Comparison of ENCODE assay signal across 19 cellular contexts in the genomic region with DNA sequence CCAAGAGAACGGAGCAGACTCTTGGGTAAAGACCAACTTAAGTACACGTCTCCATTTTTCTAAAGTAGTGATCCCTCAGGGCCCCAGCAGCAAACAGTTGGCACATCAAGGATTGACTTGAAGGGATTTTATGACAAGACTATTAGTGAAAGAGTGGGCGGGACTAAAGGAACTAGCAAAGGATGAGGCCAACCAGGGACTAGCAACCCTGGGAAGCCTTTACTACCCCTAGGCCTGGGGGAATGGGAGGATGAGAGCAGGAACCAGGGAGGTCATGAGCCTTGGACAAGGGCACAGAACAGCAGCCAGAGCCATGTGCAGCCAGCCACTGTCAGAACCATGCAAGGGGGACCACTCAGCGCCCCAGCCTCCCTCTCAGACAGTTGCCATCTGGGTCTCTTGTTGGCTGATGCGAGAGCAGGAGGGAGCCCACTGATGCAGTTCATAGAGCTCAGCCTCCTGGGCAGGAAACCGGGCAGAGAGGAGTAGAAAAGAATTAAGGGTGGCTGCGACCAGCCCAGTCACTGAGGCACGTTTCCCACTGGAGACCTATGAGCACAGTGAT. TPM values are rescaled to one million over a fixed set of nuclear protein-coding genes. Genes with fewer than 3 reads are reported as not detected.
DNase-seq lines count a peak whose midpoint lies in the region; ATAC-seq and TF ChIP-seq lines count a peak whose summit lies in the region.
"Had no signal": no experiment of that assay in that cellular context is flagged by ENCODE, and none has a peak within 500 bp of the region (broad histone marks: within the 10 kb centered on the region; RNA-seq: fewer than 3 reads in every experiment).

No MANE protein-coding gene starts in this region.

- peaks cover 12 to 26% of the 10 kb centered on the region in 2 donors for H3K27me3 Mint-ChIP-seq in natural killer cell (ENCODE audit: low read depth in 2 of 2)
- H3K27me3 Mint-ChIP-seq: activated T-helper 17 cell treated with anti-CD3 and anti-CD28 coated beads, Interleukin-2, amount 50 U/mL, for 72 hours had no signal

- DNase-seq in left ventricle myocardium inferior = no peak
- no peak for DNase-seq in Right ventricle myocardium inferior (ENCODE audit: missing footprints)
- DNase-seq in esophagus squamous epithelium (lab: John Stamatoyannopoulos, UW) = no peak
- no peak for DNase-seq in osteoblast (ENCODE audit: insufficient read length, low spot score, missing footprints)
- no peak for DNase-seq in natural killer cell
- DNase-seq in NCI-H1417 treated with DMSO at 0.1 percent for 48 hours (lab: John Stamatoyannopoulos, UW) = no peak
- DNase-seq: activated CD8-positive, alpha-beta memory T cell treated with anti-CD3 and anti-CD28 coated beads for 24 hours; adrenal gland; head of caudate nucleus; kidney; NCI-H1694 treated with DMSO at 0.1 percent for 48 hours; SW 1271; testis; WERI-Rb-1 had no signal

- intact Hi-C loops in left ventricle myocardium inferior (cut with micrococcal nuclease) = no loop called here
- intact Hi-C loops in Right ventricle myocardium inferior (cut with DNase I) = loop anchor here (5.0 kb wide), 1 partner anchor 35 kb away; no protein-coding TSS in a partner anchor
- intact Hi-C loops in esophagus squamous epithelium (cut with DNase I) = no loop called here
- intact Hi-C loops in natural killer cell (cut with micrococcal nuclease) = no loop called here

- no peak overlapping the region for H3K4me3 Mint-ChIP-seq in natural killer cell
- H3K4me3 Mint-ChIP-seq: activated T-helper 17 cell treated with anti-CD3 and anti-CD28 coated beads, Interleukin-2, amount 50 U/mL, for 72 hours had no signal

- no peaks in the 10 kb centered on the region for H3K79me2 ChIP-seq in osteoblast (ENCODE audit: insufficient read depth, low read length)

- no peaks in the 10 kb centered on the region for H3K36me3 Mint-ChIP-seq in natural killer cell

- H3K27ac ChIP-seq in left ventricle myocardium inferior (replicated peaks) (peak overlapping the region; percentile 76), esophagus squamous epithelium (peak overlapping the region in 3 of 4 donors; percentile 71 to 82 (median 77)), osteoblast (ENCODE audit: low read depth, low read length) (peak overlapping the region; percentile 92)
- H3K27ac ChIP-seq: epithelial cell of prostate, testis, WERI-Rb-1 had no signal

- no peak overlapping the region for H3K4me2 ChIP-seq in osteoblast (ENCODE audit: insufficient read depth, low read length)

- no peaks in the 10 kb centered on the region for H4K20me1 ChIP-seq in osteoblast (ENCODE audit: insufficient read depth, low read length)

- H3K27ac Mint-ChIP-seq in natural killer cell = no peak overlapping the region
- H3K27ac Mint-ChIP-seq: activated T-helper 17 cell treated with anti-CD3 and anti-CD28 coated beads, Interleukin-2, amount 50 U/mL, for 72 hours had no signal

- H3K36me3 ChIP-seq in left ventricle myocardium inferior (peaks cover 42% of the 10 kb centered on the region), esophagus squamous epithelium (peaks cover 0 to 26% (median 0%) of the 10 kb centered on the region in 3 donors), osteoblast (ENCODE audit: insufficient read depth, low read length) (peaks cover 87% of the 10 kb centered on the region)
- H3K36me3 ChIP-seq: WERI-Rb-1 had no signal

- no peak overlapping the region for H2AFZ ChIP-seq in osteoblast (ENCODE audit: low read length)

- H3K4me1 ChIP-seq in left ventricle myocardium inferior (peaks cover 51% of the 10 kb centered on the region), esophagus squamous epithelium (peaks cover 4 to 41% (median 15%) of the 10 kb centered on the region in 3 donors), osteoblast (ENCODE audit: insufficient read depth, low read length) (peaks cover 79% of the 10 kb centered on the region)
- H3K4me1 ChIP-seq: adrenal gland had no signal

- no peaks in the 10 kb centered on the region for H3K9me3 ChIP-seq in left ventricle myocardium inferior (replicated peaks)
- H3K9me3 ChIP-seq in esophagus squamous epithelium = no peaks in the 10 kb centered on the region
- H3K9me3 ChIP-seq in osteoblast (ENCODE audit: low read depth, low read length) = no peaks in the 10 kb centered on the region
- H3K9me3 ChIP-seq: adrenal gland, testis had no signal

- no peaks in the 10 kb centered on the region for H3K4me1 Mint-ChIP-seq in natural killer cell
- H3K4me1 Mint-ChIP-seq: activated T-helper 17 cell treated with anti-CD3 and anti-CD28 coated beads, Interleukin-2, amount 50 U/mL, for 72 hours had no signal

- TF ChIP-seq POLR2A in esophagus squamous epithelium (IDR thresholded peaks at IDR 0.05) = no peak

- no peak for ATAC-seq in Right ventricle myocardium inferior
- ATAC-seq in natural killer cell = no peak
- ATAC-seq in HG02623 (IDR thresholded peaks at IDR 0.05; ENCODE audit: unreplicated experiment) = no peak
- no peak for ATAC-seq in HG03571 (IDR thresholded peaks at IDR 0.05; ENCODE audit: unreplicated experiment)
- ATAC-seq: activated T-helper 17 cell treated with anti-CD3 and anti-CD28 coated beads, Interleukin-2, amount 50 U/mL, for 72 hours; GM12878 had no signal

- H3K9me3 Mint-ChIP-seq in natural killer cell = no peaks in the 10 kb centered on the region
- H3K9me3 Mint-ChIP-seq: activated T-helper 17 cell treated with anti-CD3 and anti-CD28 coated beads, Interleukin-2, amount 50 U/mL, for 72 hours had no signal

- H3K4me3 ChIP-seq in left ventricle myocardium inferior (no peak overlapping the region), esophagus squamous epithelium (no peak overlapping the region), osteoblast (ENCODE audit: insufficient read depth, low read length) (no peak overlapping the region)
- H3K4me3 ChIP-seq: adrenal gland, GM12878, testis had no signal

- no peaks in the 10 kb centered on the region for H3K27me3 ChIP-seq in left ventricle myocardium inferior (ENCODE audit: low read depth)
- no peaks in the 10 kb centered on the region for H3K27me3 ChIP-seq in esophagus squamous epithelium
- no peaks in the 10 kb centered on the region for H3K27me3 ChIP-seq in osteoblast (ENCODE audit: insufficient read depth, low read length)
- H3K27me3 ChIP-seq: adrenal gland, testis had no signal

- TF ChIP-seq CTCF in left ventricle myocardium inferior (IDR thresholded peaks at IDR 0.05; ENCODE audit: borderline replicate concordance) = no peak
- TF ChIP-seq CTCF in esophagus squamous epithelium (IDR thresholded peaks at IDR 0.05) = no peak
- no peak for TF ChIP-seq CTCF in osteoblast (IDR thresholded peaks at IDR 0.05; ENCODE audit: extremely low read depth, low read depth, low read length)
- no peak for TF ChIP-seq CTCF in natural killer cell (IDR thresholded peaks at IDR 0.05)

- WGBS in esophagus squamous epithelium, 2 donors = 67 to 80% methylated on average over 5 to 8 of the region's 8 CpGs

RNA-seq across cellular contexts. Expression of gene TGFBI, which starts 28.1 kb away (rescaled TPM):
- total RNA-seq in left ventricle myocardium inferior = 43.4 TPM
- total RNA-seq in Right ventricle myocardium inferior = 66.5 TPM
- total RNA-seq in esophagus squamous epithelium = 10 to 100 TPM in 2 of 4 donors, 1 to 10 TPM in 2; 7.3 to 63.5 (median 33.3) TPM
- 1,700 and 2,120 TPM in 2 replicates for total RNA-seq in osteoblast
- total RNA-seq in natural killer cell = 10 to 100 TPM in 2 of 3 donors, 1 to 10 TPM in 1; 6.7 to 19.6 (median 18.5) TPM

Comparison
In these comparisons a context has a peak if more than half of its experiments do, and no peak if none do; other contexts are left out.
1. RNA of gene TGFBI, which starts 28.1 kb away (total RNA-seq): 1,700 to 2,120 TPM in osteoblast; 66.5 TPM in Right ventricle myocardium inferior (single experiment), 7.3 to 63.5 TPM in esophagus squamous epithelium, 43.4 TPM in left ventricle myocardium inferior (single experiment) and 6.7 to 19.6 TPM in natural killer cell; every median in the first group is over 10 times any median in the second.
2. Peak in every context shown above with its lines, with median percentiles within 50 percentile points of each other: H3K27ac ChIP-seq.